Comparison of ENCODE assay signal across 1 cellular context in the genomic region with DNA sequence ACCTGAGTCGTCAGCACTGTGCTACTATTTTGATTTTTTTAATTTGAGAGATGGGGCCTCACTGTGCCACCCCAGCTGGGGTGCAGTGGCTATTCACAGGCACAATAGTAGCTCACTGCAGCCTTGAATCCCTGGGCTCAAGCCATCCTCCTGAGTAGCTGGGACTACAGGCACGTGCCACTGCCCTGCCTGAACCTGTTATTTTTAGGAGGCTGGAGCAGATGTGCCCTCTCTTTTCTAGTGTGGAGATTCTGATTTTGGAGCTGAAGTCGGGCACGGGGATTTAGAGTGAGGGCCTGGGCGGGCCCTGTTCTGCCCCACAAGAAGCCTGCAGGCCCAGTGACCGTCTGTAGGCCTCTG.
TF ChIP-seq lines count a peak whose summit lies in the region.

No MANE protein-coding gene starts in this region.

TF ChIP-seq in K562, 482 proteins besides CTCF, POLR2A, EP300 and RAD21:
- TF ChIP-seq ZNF174 (CRISPR knock-in tag; IDR thresholded peaks at IDR 0.05): no peak
- TF ChIP-seq BRD4 (IDR thresholded peaks at IDR 0.05): no peak
- no peak for TF ChIP-seq NR2F6 (CRISPR knock-in tag; IDR thresholded peaks at IDR 0.05)
- peak; percentile 29 for TF ChIP-seq RBM22 (IDR thresholded peaks at IDR 0.05; ENCODE audit: low read depth, low read length, poor library complexity, severe bottlenecking)
- no peak for TF ChIP-seq RBM17 (IDR thresholded peaks at IDR 0.05; ENCODE audit: borderline replicate concordance, low read depth, low read length)
- TF ChIP-seq POLR2G (IDR thresholded peaks at IDR 0.05; ENCODE audit: low read depth, low read length): peak; percentile 50; the same call in 1 of the 2 replicates
- no peak for TF ChIP-seq SMAD3 (CRISPR knock-in tag; conservative IDR thresholded peaks at IDR 0.05)
